Comparison of ENCODE assay signal across 9 cellular contexts in genomic region chr3:27253831-27254230, GRCh38.
DNase-seq lines count a peak whose midpoint lies in the region; ATAC-seq, FAIRE-seq and TF ChIP-seq lines count a peak whose summit lies in the region.
"Had no signal": no experiment of that assay in that cellular context is flagged by ENCODE, and none has a peak within 500 bp of the region (broad histone marks: within the 10 kb centered on the region; RNA-seq: fewer than 3 reads in every experiment).

No MANE protein-coding gene starts in this region.

- ATAC-seq in GM19455 (IDR thresholded peaks at IDR 0.05; ENCODE audit: unreplicated experiment): peak; percentile 69
- peak; percentile 76 for ATAC-seq in HG03520 (IDR thresholded peaks at IDR 0.05; ENCODE audit: unreplicated experiment)

- FAIRE-seq in small intestine (lab: Jason Lieb, UNC): no peak

- no peaks in the 10 kb centered on the region for H3K36me3 Mint-ChIP-seq in activated T-helper 1 cell treated with anti-CD3 and anti-CD28 coated beads, Interleukin-12 subunit alpha, Interleukin-12 subunit beta, Interleukin-2, Interleukin-4 antibody, amounts not matched to agents 30 ng/mL and 10 ng/mL and 1 ng/mL, durations not matched to agents 14 hours and 24 hours and 36 hours (ENCODE audit: low read depth)

- H3K27ac ChIP-seq in small intestine (ENCODE audit: low read depth in 1 of 2, low read length in 1 of 2): no peak overlapping the region

- no peaks in the 10 kb centered on the region for H3K4me1 ChIP-seq in small intestine (ENCODE audit: control insufficient read depth in 2 of 2, insufficient read depth in 1 of 2, low read depth in 1 of 2, low read length in 1 of 2)

- DNase-seq in NCI-H446 (lab: John Stamatoyannopoulos, UW): peak; percentile 5 to 37
- no peak for DNase-seq in NCI-H446 treated with DMSO at 0.1 percent for 48 hours (lab: John Stamatoyannopoulos, UW)
- peak; percentile 71 for DNase-seq in SK-MEL-5 (ENCODE audit: low read depth, low spot score)
- peak; percentile 8 to 59 for DNase-seq in foreskin fibroblast
- DNase-seq in small intestine: peak; percentile 58
- DNase-seq in activated T-helper 1 cell treated with anti-CD3 and anti-CD28 coated beads, Interleukin-12 subunit alpha, Interleukin-12 subunit beta, Interleukin-2, Interleukin-4 antibody, amounts not matched to agents 30 ng/mL and 10 ng/mL and 1 ng/mL, durations not matched to agents 14 hours and 24 hours and 36 hours (ENCODE audit: low spot score): no peak

- H3K4me3 ChIP-seq in foreskin fibroblast (ENCODE audit: low read depth in 1 of 2, low read length in 2 of 2) (no peak overlapping the region), small intestine (ENCODE audit: low read depth in 1 of 2, low read length in 2 of 2) (no peak overlapping the region)

- no peaks in the 10 kb centered on the region for H3K27me3 Mint-ChIP-seq in activated T-helper 1 cell treated with anti-CD3 and anti-CD28 coated beads, Interleukin-12 subunit alpha, Interleukin-12 subunit beta, Interleukin-2, Interleukin-4 antibody, amounts not matched to agents 30 ng/mL and 10 ng/mL and 1 ng/mL, durations not matched to agents 14 hours and 24 hours and 36 hours (ENCODE audit: insufficient read depth)
- H3K27me3 Mint-ChIP-seq: brain had no signal

- no peaks in the 10 kb centered on the region for H3K27me3 ChIP-seq in small intestine (ENCODE audit: control insufficient read depth in 2 of 2, insufficient read depth in 2 of 2, low read length in 2 of 2)

- intact Hi-C loops in activated T-helper 1 cell treated with anti-CD3 and anti-CD28 coated beads, Interleukin-12 subunit alpha, Interleukin-12 subunit beta, Interleukin-2, Interleukin-4 antibody, amounts not matched to agents 30 ng/mL and 10 ng/mL and 1 ng/mL, durations not matched to agents 14 hours and 24 hours and 36 hours (cut with micrococcal nuclease): loop anchor here (1.0 kb wide), 1 partner anchor 120 kb away; no protein-coding TSS in a partner anchor

- peak; percentile 56 for TF ChIP-seq CTCF in foreskin fibroblast (IDR thresholded peaks at IDR 0.05; ENCODE audit: low read depth, low read length)

- H3K9me3 Mint-ChIP-seq in activated T-helper 1 cell treated with anti-CD3 and anti-CD28 coated beads, Interleukin-12 subunit alpha, Interleukin-12 subunit beta, Interleukin-2, Interleukin-4 antibody, amounts not matched to agents 30 ng/mL and 10 ng/mL and 1 ng/mL, durations not matched to agents 14 hours and 24 hours and 36 hours: no peaks in the 10 kb centered on the region

- no peak overlapping the region for H3K27ac Mint-ChIP-seq in activated T-helper 1 cell treated with anti-CD3 and anti-CD28 coated beads, Interleukin-12 subunit alpha, Interleukin-12 subunit beta, Interleukin-2, Interleukin-4 antibody, amounts not matched to agents 30 ng/mL and 10 ng/mL and 1 ng/mL, durations not matched to agents 14 hours and 24 hours and 36 hours

- WGBS in small intestine, 3 donors: 29 to 49% (median 36%) methylated on average over 7 of the region's 7 CpGs

- H3K4me3 Mint-ChIP-seq in activated T-helper 1 cell treated with anti-CD3 and anti-CD28 coated beads, Interleukin-12 subunit alpha, Interleukin-12 subunit beta, Interleukin-2, Interleukin-4 antibody, amounts not matched to agents 30 ng/mL and 10 ng/mL and 1 ng/mL, durations not matched to agents 14 hours and 24 hours and 36 hours: no peak overlapping the region
- H3K4me3 Mint-ChIP-seq: brain had no signal

- no peaks in the 10 kb centered on the region for H3K36me3 ChIP-seq in small intestine (ENCODE audit: control insufficient read depth in 2 of 2, insufficient read depth in 2 of 2, low read length in 2 of 2)

- H3K4me1 Mint-ChIP-seq in activated T-helper 1 cell treated with anti-CD3 and anti-CD28 coated beads, Interleukin-12 subunit alpha, Interleukin-12 subunit beta, Interleukin-2, Interleukin-4 antibody, amounts not matched to agents 30 ng/mL and 10 ng/mL and 1 ng/mL, durations not matched to agents 14 hours and 24 hours and 36 hours (ENCODE audit: low read depth): no peaks in the 10 kb centered on the region
- H3K4me1 Mint-ChIP-seq: brain had no signal

- no peaks in the 10 kb centered on the region for H3K9me3 ChIP-seq in small intestine (ENCODE audit: control insufficient read depth, low read depth)

- in situ Hi-C loops in SK-MEL-5 (cut with HindIII; ENCODE audit: low pct_unique_long_range_greater_than_20kb, low sequenced_read_pairs): loop anchor here (25.0 kb wide), 1 partner anchor 117 kb away; no protein-coding TSS in a partner anchor

Comparison
In these comparisons a context has a peak if more than half of its experiments do, and no peak if none do; other contexts are left out.
1. DNase-seq: peak in NCI-H446 (2 of 2), SK-MEL-5 (single experiment), foreskin fibroblast (2 of 2) and small intestine (single experiment); none in NCI-H446 treated with DMSO at 0.1 percent for 48 hours (single experiment) and activated T-helper 1 cell treated with anti-CD3 and anti-CD28 coated beads, Interleukin-12 subunit alpha, Interleukin-12 subunit beta, Interleukin-2, Interleukin-4 antibody, amounts not matched to agents 30 ng/mL and 10 ng/mL and 1 ng/mL, durations not matched to agents 14 hours and 24 hours and 36 hours (single experiment).